Comparison of ENCODE assay signal across 8 cellular contexts in the genomic region with DNA sequence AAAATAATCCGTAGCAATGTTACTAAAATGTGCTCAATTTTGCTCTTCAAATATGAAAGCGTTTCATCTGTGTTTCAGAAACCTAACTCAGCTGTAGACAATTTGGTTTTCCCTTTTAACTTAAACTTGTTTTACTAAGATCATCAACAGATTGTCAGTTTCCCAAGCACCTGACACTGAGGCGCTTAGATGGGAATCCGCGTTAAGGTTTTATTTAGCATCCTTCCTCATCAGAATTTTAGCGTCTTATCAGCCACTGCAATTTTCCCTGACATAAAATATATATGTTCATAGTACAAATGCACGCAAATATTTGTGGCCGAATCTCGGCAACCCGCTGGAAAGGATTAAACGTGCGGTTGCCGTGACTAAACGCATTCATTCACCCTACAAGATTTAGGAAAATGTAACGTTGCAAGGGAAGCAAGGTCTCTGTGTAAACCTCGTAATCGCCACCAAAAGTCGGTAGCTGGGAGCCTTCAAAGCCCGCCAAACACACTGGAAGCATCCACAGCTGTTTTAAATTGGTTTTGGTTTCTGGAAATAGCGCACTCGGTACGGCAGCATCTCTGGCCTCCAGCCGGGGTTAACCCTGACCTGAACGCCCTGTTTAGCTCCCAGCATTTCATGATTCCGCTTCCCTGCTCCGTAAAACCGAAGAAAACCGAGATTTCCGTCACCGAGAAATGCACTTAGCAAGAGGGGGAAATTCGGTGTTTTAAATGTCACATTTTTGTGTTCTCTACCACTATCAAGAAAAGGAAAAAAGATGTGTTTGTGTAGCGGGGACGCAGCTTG. TPM values are rescaled to one million over a fixed set of nuclear protein-coding genes. Genes with fewer than 3 reads are reported as not detected.
DNase-seq lines count a peak whose midpoint lies in the region; ATAC-seq and TF ChIP-seq lines count a peak whose summit lies in the region.

No MANE protein-coding gene starts in this region.

- peaks cover 29% of the 10 kb centered on the region for H3K27me3 Mint-ChIP-seq in activated T-helper 17 cell treated with anti-CD3 and anti-CD28 coated beads, Interleukin-2, amount 50 U/mL, for 72 hours

- H3K36me3 ChIP-seq in MM.1S (replicated peaks; ENCODE audit: insufficient read depth, low read length) (no peaks in the 10 kb centered on the region), cardiac muscle cell (no peaks in the 10 kb centered on the region), trophoblast cell (ENCODE audit: control insufficient read depth in 1 of 2, insufficient read depth in 2 of 2, low read length in 2 of 2) (no peaks in the 10 kb centered on the region)

- H2AFZ ChIP-seq in MM.1S (ENCODE audit: low read length): peak overlapping the region; percentile 57
- H2AFZ ChIP-seq in trophoblast cell (ENCODE audit: insufficient read depth, low read length, poor library complexity): peak overlapping the region; percentile 99

- no peak overlapping the region for H3K23ac ChIP-seq in trophoblast cell (ENCODE audit: low read length)

- H3K27ac Mint-ChIP-seq in activated T-helper 17 cell treated with anti-CD3 and anti-CD28 coated beads, Interleukin-2, amount 50 U/mL, for 72 hours: no peak overlapping the region

- H3K36me3 Mint-ChIP-seq in activated T-helper 17 cell treated with anti-CD3 and anti-CD28 coated beads, Interleukin-2, amount 50 U/mL, for 72 hours (ENCODE audit: low read depth): no peaks in the 10 kb centered on the region

- no peaks in the 10 kb centered on the region for H4K20me1 ChIP-seq in MM.1S (ENCODE audit: insufficient read depth, low read length)

- peaks cover 5% of the 10 kb centered on the region for H3K4me1 Mint-ChIP-seq in activated T-helper 17 cell treated with anti-CD3 and anti-CD28 coated beads, Interleukin-2, amount 50 U/mL, for 72 hours

- no CpG with 5 or more reads among the region's 33 CpGs for WGBS in trophoblast cell (ENCODE audit: extremely low coverage, insufficient coverage, insufficient read length)

- H3K9me3 ChIP-seq in MM.1S (replicated peaks; ENCODE audit: insufficient read depth, low read length) (no peaks in the 10 kb centered on the region), cardiac muscle cell (ENCODE audit: low read depth) (no peaks in the 10 kb centered on the region), trophoblast cell (ENCODE audit: insufficient read depth, low read depth, low read length) (peaks cover 7% of the 10 kb centered on the region)

- H3K79me1 ChIP-seq in trophoblast cell (ENCODE audit: low read length): peaks cover 9% of the 10 kb centered on the region

- H3K9ac ChIP-seq in MM.1S (ENCODE audit: low read length) (peak overlapping the region; percentile 56), trophoblast cell (ENCODE audit: low read length) (peak overlapping the region; percentile 94)

- ATAC-seq in activated T-helper 17 cell treated with anti-CD3 and anti-CD28 coated beads, Interleukin-2, amount 50 U/mL, for 72 hours (replicated peaks): no peak
- ATAC-seq in HG02588 (IDR thresholded peaks at IDR 0.05; ENCODE audit: unreplicated experiment): no peak
- ATAC-seq in GM18519 (IDR thresholded peaks at IDR 0.05; ENCODE audit: low FRiP score, unreplicated experiment): no peak

- peak; percentile 74 for DNase-seq in DMS153 treated with DMSO at 0.1 percent for 48 hours (lab: John Stamatoyannopoulos, UW; ENCODE audit: unreplicated experiment)
- DNase-seq in MM.1S: peak; percentile 71
- peak; percentile 39 to 65 for DNase-seq in cardiac muscle cell (ENCODE audit: low read depth in 1 of 2, low spot score in 1 of 2)
- peak in 1 of 2 donors; percentile 15 for DNase-seq in trophoblast cell
- no peak for DNase-seq in cortex of kidney (lab: John Stamatoyannopoulos, UW)

- H3K14ac ChIP-seq in trophoblast cell (ENCODE audit: low read length): peak overlapping the region; percentile 85

- peak overlapping the region; percentile 42 for H4K8ac ChIP-seq in trophoblast cell (ENCODE audit: low read depth, low read length)

- H3K27me3 ChIP-seq in MM.1S (replicated peaks; ENCODE audit: insufficient read depth, low read length) (no peaks in the 10 kb centered on the region), cardiac muscle cell (peaks cover 12% of the 10 kb centered on the region), trophoblast cell (ENCODE audit: insufficient read depth, low read length) (no peaks in the 10 kb centered on the region)

- H3K9me2 ChIP-seq in MM.1S (replicated peaks; ENCODE audit: insufficient read depth, low read length): no peaks in the 10 kb centered on the region

- peak overlapping the region; percentile 90 for H4K91ac ChIP-seq in trophoblast cell (ENCODE audit: low read depth, low read length)

- H3K18ac ChIP-seq in trophoblast cell (ENCODE audit: low read length): no peak overlapping the region

- peak overlapping the region; percentile 84 for H2BK5ac ChIP-seq in trophoblast cell (ENCODE audit: low read depth, low read length, poor library complexity)

- H3K4me2 ChIP-seq in MM.1S (ENCODE audit: low read depth, low read length): peak overlapping the region; percentile 61
- H3K4me2 ChIP-seq in trophoblast cell (ENCODE audit: low read length): peak overlapping the region; percentile 95

- no peak overlapping the region for H2BK12ac ChIP-seq in trophoblast cell (ENCODE audit: low read length)

- peak overlapping the region; percentile 50; the same call in 1 of the 2 replicates for H3K27ac ChIP-seq in MM.1S (ENCODE audit: low read length)
- peak overlapping the region; percentile 11 for H3K27ac ChIP-seq in cardiac muscle cell
- H3K27ac ChIP-seq in trophoblast cell (ENCODE audit: low read depth, low read length): no peak overlapping the region

- H3K9me3 Mint-ChIP-seq in activated T-helper 17 cell treated with anti-CD3 and anti-CD28 coated beads, Interleukin-2, amount 50 U/mL, for 72 hours: no peaks in the 10 kb centered on the region

- peak overlapping the region; percentile 7 for H4K12ac ChIP-seq in trophoblast cell (ENCODE audit: low read depth, low read length)

- H3F3A ChIP-seq in MM.1S (ENCODE audit: insufficient read depth, low read length): peaks cover 15% of the 10 kb centered on the region

- TF ChIP-seq CTCF in MM.1S (IDR thresholded peaks at IDR 0.05; ENCODE audit: low read length) (no peak), cardiac muscle cell (IDR thresholded peaks at IDR 0.05; ENCODE audit: low read depth, low read length) (no peak)

- H2BK120ac ChIP-seq in trophoblast cell (ENCODE audit: insufficient read depth, low read length, poor library complexity): no peak overlapping the region

- H3K4me3 Mint-ChIP-seq in activated T-helper 17 cell treated with anti-CD3 and anti-CD28 coated beads, Interleukin-2, amount 50 U/mL, for 72 hours: peak overlapping the region; percentile 77

- H2AK5ac ChIP-seq in trophoblast cell (ENCODE audit: low read length): no peak overlapping the region

- H3K79me2 ChIP-seq in MM.1S (ENCODE audit: low read length) (peaks cover 46% of the 10 kb centered on the region), trophoblast cell (ENCODE audit: control insufficient read depth, insufficient read depth, low read length, poor library complexity) (peaks cover 6% of the 10 kb centered on the region)

- no peak overlapping the region for H3K4ac ChIP-seq in trophoblast cell (ENCODE audit: low read depth, low read length)

- 0 out of 2 replicates have a peak, but pooled peaks cover 6% of the 10 kb centered on the region for H3K4me1 ChIP-seq in MM.1S (ENCODE audit: low read length)
- peaks cover 8% of the 10 kb centered on the region for H3K4me1 ChIP-seq in cardiac muscle cell (ENCODE audit: low read depth)
- H3K4me1 ChIP-seq in trophoblast cell (ENCODE audit: control insufficient read depth in 1 of 2, insufficient read depth in 2 of 2, low read length in 2 of 2): peaks cover 3 to 6% of the 10 kb centered on the region in 2 experiments

- H3K4me3 ChIP-seq in MM.1S (ENCODE audit: low read length) (peak overlapping the region; percentile 79), cardiac muscle cell (peak overlapping the region; percentile 51), trophoblast cell (ENCODE audit: low read depth, low read length) (peak overlapping the region; percentile 89)

RNA-seq across cellular contexts. Expression of gene SGCE, which starts 1.0 kb away (rescaled TPM):
- total RNA-seq in activated T-helper 17 cell treated with anti-CD3 and anti-CD28 coated beads, Interleukin-2, amount 50 U/mL, for 72 hours: 1 to 10 TPM in 1 of 2 donors, under 1 TPM in 1; 0.54 to 1.1 TPM
- total RNA-seq in cardiac muscle cell: 48.8 and 58.8 TPM in 2 replicates
- 65.0 and 105 TPM in 2 replicates for polyA plus RNA-seq in cardiac muscle cell
- 37.2 and 37.8 TPM in 2 replicates for polyA plus RNA-seq in trophoblast cell (2013)

Comparison
In these comparisons a context has a peak if more than half of its experiments do, and no peak if none do; other contexts are left out.
1. RNA of gene SGCE, which starts 1.0 kb away (total RNA-seq): 48.8 to 58.8 TPM in cardiac muscle cell; 0.54 to 1.1 TPM in activated T-helper 17 cell treated with anti-CD3 and anti-CD28 coated beads, Interleukin-2, amount 50 U/mL, for 72 hours; every median in the first group is over 10 times any median in the second.
2. Peak in every context shown above with its lines, with median percentiles within 50 percentile points of each other: H3K4me3 ChIP-seq.